Comparison of ENCODE assay signal across 26 cellular contexts in the genomic region with DNA sequence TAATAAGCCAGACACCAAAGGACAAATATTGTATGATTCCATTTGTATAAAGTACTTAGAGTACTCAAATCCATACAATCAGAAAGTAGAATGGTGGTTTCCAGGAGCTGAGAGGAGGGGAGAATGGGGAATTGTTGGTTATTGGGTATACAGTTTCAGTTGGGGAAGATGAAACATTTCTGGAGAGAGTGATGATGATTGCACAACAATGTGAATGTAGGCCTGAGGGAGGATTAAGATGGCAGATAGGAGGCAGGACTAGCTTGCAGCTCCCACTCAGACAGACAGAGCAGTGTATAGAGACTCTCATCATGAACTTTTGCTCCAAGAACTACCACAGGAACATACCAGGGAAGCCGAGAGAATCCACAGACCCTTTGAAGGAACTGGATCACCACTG.
"Had no signal": no experiment of that assay in that cellular context is flagged by ENCODE, and none has a peak within 500 bp of the region (broad histone marks: within the 10 kb centered on the region; RNA-seq: fewer than 3 reads in every experiment).

No MANE protein-coding gene starts in this region.

- FAIRE-seq: endothelial cell of umbilical vein had no signal

- ATAC-seq: heart right ventricle; left ventricle myocardium superior; lower lobe of right lung; naive thymus-derived CD8-positive, alpha-beta T cell; stimulated activated effector memory CD8-positive, alpha-beta T cell treated with anti-CD3 and anti-CD28 coated beads, Interleukin-12 subunit alpha, Interleukin-12 subunit beta, amount 100 ng/mL, for 72 hours had no signal

- H3K27ac ChIP-seq: coronary artery, esophagus squamous epithelium, heart right ventricle, lower lobe of right lung, prostate gland, right atrium auricular region, sigmoid colon, stomach, thyroid gland had no signal

- H3K36me3 ChIP-seq: esophagus squamous epithelium, heart right ventricle, lower lobe of right lung, prostate gland, right atrium auricular region, sigmoid colon, stomach, thyroid gland had no signal

- H3K4me1 ChIP-seq: esophagus squamous epithelium, heart right ventricle, lower lobe of right lung, prostate gland, right atrium auricular region, sigmoid colon, stomach, thyroid gland had no signal

- H3K9me3 ChIP-seq: esophagus squamous epithelium, lower lobe of right lung, prostate gland, sigmoid colon, thyroid gland had no signal

- DNase-seq: dermis blood vessel endothelial cell; effector memory CD4-positive, alpha-beta T cell; erythroblast; esophagus squamous epithelium; foreskin melanocyte; glutamatergic neuron; heart right ventricle; hippocampal formation; islet precursor cell; kidney glomerular epithelial cell; left ventricle myocardium superior; lower lobe of right lung; naive thymus-derived CD8-positive, alpha-beta T cell; nephron progenitor cell; nucleus accumbens; sigmoid colon; stimulated activated CD4-positive, alpha-beta T cell treated with anti-CD3 and anti-CD28 coated beads, Interleukin-2, amount 100 ng/mL, for 24 hours; stimulated activated CD4-positive, alpha-beta T cell treated with anti-CD3 and anti-CD28 coated beads, Interleukin-4, amount 100 ng/mL, for 24 hours; stimulated activated naive CD4-positive, alpha-beta T cell treated with Interleukin-2 at 50 U/mL for 16 hours; stomach; thyroid gland had no signal

- H3K27me3 ChIP-seq: right atrium auricular region, thyroid gland had no signal

- H3K4me3 ChIP-seq: coronary artery, esophagus squamous epithelium, heart right ventricle, lower lobe of right lung, prostate gland, right atrium auricular region, sigmoid colon, stomach, thyroid gland had no signal
